1 cellular context compared by ENCODE assay signal in the genomic region with DNA sequence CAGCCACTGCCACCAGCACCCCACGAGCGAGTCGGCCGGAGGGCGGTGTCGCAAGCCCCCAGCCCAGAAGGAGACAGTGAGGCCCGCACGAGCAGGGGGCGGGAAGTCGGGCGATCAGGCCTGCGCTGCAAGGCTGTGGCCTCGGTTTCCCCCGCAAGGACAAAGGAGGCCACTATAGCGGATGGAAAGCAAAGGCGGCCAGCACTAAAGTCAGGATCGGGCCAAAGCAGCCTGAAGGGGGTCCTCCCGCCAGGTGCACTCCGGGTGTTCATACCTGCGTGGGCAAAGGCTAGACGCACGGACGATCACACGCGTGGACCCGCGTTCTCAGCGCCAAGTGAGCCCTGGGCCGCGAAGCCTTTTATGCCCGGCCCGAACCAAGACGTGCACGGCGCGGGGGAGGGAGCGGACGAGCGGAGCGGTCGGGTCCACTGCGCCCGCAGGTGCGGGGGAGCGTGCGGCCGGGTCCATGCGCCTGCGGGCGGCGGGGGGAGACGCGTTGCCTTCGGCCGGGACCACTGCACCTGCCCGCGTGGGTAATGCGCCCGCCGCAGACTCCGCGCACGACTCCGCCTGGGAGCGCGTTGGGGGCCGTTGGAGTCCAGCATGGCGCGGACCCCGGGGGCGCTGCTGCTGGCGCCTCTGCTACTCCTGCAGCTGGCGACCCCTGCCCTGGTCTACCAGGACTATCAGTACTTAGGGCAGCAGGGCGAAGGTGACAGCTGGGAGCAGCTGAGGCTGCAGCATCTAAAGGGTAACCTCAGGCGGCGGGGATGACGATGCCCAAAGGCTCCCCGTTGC.
TF ChIP-seq lines count a peak whose summit lies in the region.

A gene (minus strand): TSS at position 335 of the 801 bp plus-strand sequence. CDS start 539 bp downstream, outside the sequence.
A gene (plus strand): TSS at position 604 of the 801 bp plus-strand sequence. CDS start 3 bp downstream, at position 607.

TF ChIP-seq in IMR-90, 13 proteins besides CTCF, POLR2A, EP300 and RAD21 (continued from another document):
- TF ChIP-seq MAZ (IDR thresholded peaks at IDR 0.05; ENCODE audit: borderline replicate concordance, low read depth, low read length): peak; percentile 69; the same call in 1 of the 2 replicates
- TF ChIP-seq MXI1 (IDR thresholded peaks at IDR 0.05; ENCODE audit: borderline replicate concordance, low read depth, low read length): no peak
- no peak for TF ChIP-seq RFX5 (IDR thresholded peaks at IDR 0.05; ENCODE audit: low read depth, low read length)
- TF ChIP-seq CHD1 (IDR thresholded peaks at IDR 0.05; ENCODE audit: low read depth, low read length): peak; percentile 98; the same call in 1 of the 2 replicates
- peak; percentile 97 for TF ChIP-seq BHLHE40 (IDR thresholded peaks at IDR 0.05; ENCODE audit: low read depth, low read length)
- no peak for TF ChIP-seq RCOR1 (IDR thresholded peaks at IDR 0.05; ENCODE audit: insufficient replicate concordance, low read length)
